Comparison of ENCODE assay signal across 18 cellular contexts in genomic region chr6:150841697-150842096, GRCh38. TPM values are rescaled to one million over a fixed set of nuclear protein-coding genes. Genes with fewer than 3 reads are reported as not detected.
DNase-seq lines count a peak whose midpoint lies in the region; ATAC-seq, FAIRE-seq and TF ChIP-seq lines count a peak whose summit lies in the region.
"Had no signal": no experiment of that assay in that cellular context is flagged by ENCODE, and none has a peak within 500 bp of the region (broad histone marks: within the 10 kb centered on the region; RNA-seq: fewer than 3 reads in every experiment).

No MANE protein-coding gene starts in this region.

- CTCF ChIA-PET in MCF 10A (lab: Yijun Ruan, JAX): interaction anchor here (1.4 kb wide), 1 partner anchor 24 kb away, joined by 7 read pairs; the partner anchor contains the start of gene MTHFD1L
- CTCF ChIA-PET in K562 (lab: Yijun Ruan, JAX; ENCODE audit: low intra/inter-chr PET ratio): no interaction called here

- TF ChIP-seq RAD21 in Ishikawa (IDR thresholded peaks at IDR 0.05; ENCODE audit: low read depth) (no peak), K562 (CRISPR knock-in tag; conservative IDR thresholded peaks at IDR 0.05 in 1 of 2, IDR thresholded peaks at IDR 0.05 in 1 of 2) (no peak)

- H3K4me2 ChIP-seq in K562 (ENCODE audit: insufficient read depth, low read length): no peak overlapping the region

- no peaks in the 10 kb centered on the region for H4K20me1 ChIP-seq in K562 (replicated peaks; ENCODE audit: control insufficient read depth, insufficient read depth, low read length)

- no peaks in the 10 kb centered on the region for H3K9me1 ChIP-seq in K562 (ENCODE audit: control insufficient read depth, insufficient read depth, low read length)

- H3K4me3 Mint-ChIP-seq in MCF 10A (ENCODE audit: unreplicated experiment) (no peak overlapping the region), glutamatergic neuron (ENCODE audit: unreplicated experiment) (no peak overlapping the region)
- H3K4me3 Mint-ChIP-seq: CD14-positive monocyte; CD8-positive, alpha-beta T cell had no signal

- POLR2A ChIA-PET in MCF 10A (lab: Yijun Ruan, JAX): no interaction called here
- POLR2A ChIA-PET in K562 (lab: Yijun Ruan, JAX): no interaction called here

- H3K4me1 ChIP-seq in breast epithelium (no peaks in the 10 kb centered on the region), K562 (replicated peaks in 1 of 2; ENCODE audit: control insufficient read depth in 2 of 2, insufficient read depth in 2 of 2, low read length in 2 of 2) (peaks cover 0 to 4% of the 10 kb centered on the region in 2 experiments; a peak in 2 of 5 replicates)

- H3K36me3 ChIP-seq in breast epithelium: no peaks in the 10 kb centered on the region
- H3K36me3 ChIP-seq in K562 (ENCODE audit: control insufficient read depth, insufficient read depth, low read length): no peaks in the 10 kb centered on the region

- H3K79me2 ChIP-seq in K562 (ENCODE audit: control insufficient read depth, insufficient read depth, low read length): no peaks in the 10 kb centered on the region

- H3K36me3 Mint-ChIP-seq in MCF 10A (ENCODE audit: insufficient read depth, unreplicated experiment): peaks cover 26% of the 10 kb centered on the region
- no peaks in the 10 kb centered on the region for H3K36me3 Mint-ChIP-seq in glutamatergic neuron (ENCODE audit: unreplicated experiment)
- H3K36me3 Mint-ChIP-seq: CD14-positive monocyte; CD8-positive, alpha-beta T cell had no signal

- H3K4me3 ChIP-seq in breast epithelium (no peak overlapping the region), K562 (no peak overlapping the region)

- intact Hi-C loops in MCF 10A (cut with micrococcal nuclease): no loop called here
- intact Hi-C loops in breast epithelium (cut with DNase I; ENCODE audit: low total_unique reads): no loop called here
- intact Hi-C loops in K562 (cut with micrococcal nuclease): no loop called here

- H3K27ac Mint-ChIP-seq in MCF 10A (ENCODE audit: low read depth, unreplicated experiment) (no peak overlapping the region), glutamatergic neuron (ENCODE audit: unreplicated experiment) (no peak overlapping the region)
- H3K27ac Mint-ChIP-seq: CD14-positive monocyte; CD8-positive, alpha-beta T cell had no signal

- no peak for ATAC-seq in K562
- ATAC-seq: CD8-positive, alpha-beta T cell; HCT116 had no signal

- no TSS peak for BruUV-seq in MCF 10A (replicated peaks; lab: Mats Ljungman, UMichigan)
- BruUV-seq in K562 (replicated peaks; lab: Mats Ljungman, UMichigan): no TSS peak

- FAIRE-seq in K562 (lab: Jason Lieb, UNC): no peak
- FAIRE-seq: D721Med, GM12892, H54, HTR-8/SVneo had no signal

- H3K27me3 Mint-ChIP-seq in MCF 10A (ENCODE audit: insufficient read depth, unreplicated experiment): no peaks in the 10 kb centered on the region
- no peaks in the 10 kb centered on the region for H3K27me3 Mint-ChIP-seq in glutamatergic neuron (ENCODE audit: unreplicated experiment)

- 5% methylated on average over 3 of the region's 3 CpGs for WGBS in K562 (ENCODE audit: insufficient coverage, low coverage, missing lambda C conversion rate)

- in situ Hi-C loops in K562 (cut with MboI): no loop called here

- TF ChIP-seq POLR2A in breast epithelium (IDR thresholded peaks at IDR 0.05): no peak
- TF ChIP-seq POLR2A in K562 (conservative IDR thresholded peaks at IDR 0.05): no peak

- H3K9me3 ChIP-seq in breast epithelium: no peaks in the 10 kb centered on the region
- H3K9me3 ChIP-seq in K562 (replicated peaks; ENCODE audit: control insufficient read depth, insufficient read depth, low read depth, low read length): no peaks in the 10 kb centered on the region

- H3K27ac ChIP-seq in breast epithelium (no peak overlapping the region), K562 (ENCODE audit: extremely low read depth, low read depth, low read length) (no peak overlapping the region)

- DNase-seq in MCF 10A (ENCODE audit: unreplicated experiment) (peak; percentile 18), breast epithelium (ENCODE audit: low spot score in 2 of 2) (no peak), K562 (ENCODE audit: extremely low read depth in 1 of 4, low spot score in 3 of 4) (no peak), glutamatergic neuron (no peak), glomerular visceral epithelial cell (ENCODE audit: extremely low spot score) (no peak)
- DNase-seq: CD8-positive, alpha-beta T cell; COR-L47; DMS153; DMS79 treated with DMSO at 0.1 percent for 48 hours; EL; GDM1 had no signal

- H3K4me1 Mint-ChIP-seq in MCF 10A (ENCODE audit: insufficient read depth, unreplicated experiment) (no peaks in the 10 kb centered on the region), glutamatergic neuron (ENCODE audit: low read depth, unreplicated experiment) (no peaks in the 10 kb centered on the region)
- H3K4me1 Mint-ChIP-seq: CD14-positive monocyte had no signal

- no peak overlapping the region for H2AFZ ChIP-seq in K562 (ENCODE audit: low read depth, low read length)

- H3K9me3 Mint-ChIP-seq in MCF 10A (ENCODE audit: unreplicated experiment) (no peaks in the 10 kb centered on the region), glutamatergic neuron (ENCODE audit: unreplicated experiment) (no peaks in the 10 kb centered on the region)
- H3K9me3 Mint-ChIP-seq: CD14-positive monocyte; CD8-positive, alpha-beta T cell had no signal

- no peaks in the 10 kb centered on the region for H3K27me3 ChIP-seq in breast epithelium
- H3K27me3 ChIP-seq in K562 (ENCODE audit: control insufficient read depth in 2 of 2, insufficient read depth in 2 of 2, low read length in 2 of 2): peaks cover 7 to 16% of the 10 kb centered on the region in 2 experiments; a peak in 4 of 5 replicates

- no peak overlapping the region for H3K9ac ChIP-seq in K562 (ENCODE audit: insufficient read depth in 1 of 2, low read depth in 2 of 2, low read length in 2 of 2)

- TF ChIP-seq EP300 in Ishikawa (IDR thresholded peaks at IDR 0.05; ENCODE audit: borderline replicate concordance): no peak
- TF ChIP-seq EP300 in K562 (IDR thresholded peaks at IDR 0.05; ENCODE audit: low read length): no peak

- no peak for TF ChIP-seq CTCF in MCF 10A (IDR thresholded peaks at IDR 0.05; ENCODE audit: unreplicated experiment)
- TF ChIP-seq CTCF in breast epithelium (IDR thresholded peaks at IDR 0.05): no peak
- no peak for TF ChIP-seq CTCF in K562 (IDR thresholded peaks at IDR 0.05 in 2 of 3, conservative IDR thresholded peaks at IDR 0.05 in 1 of 3; ENCODE audit: insufficient read depth in 2 of 3, low read depth in 1 of 3, low read length in 3 of 3)
- no peak for TF ChIP-seq CTCF in glutamatergic neuron (IDR thresholded peaks at IDR 0.05; ENCODE audit: partially characterized antibody, unreplicated experiment)

TF ChIP-seq in Ishikawa, 13 proteins besides CTCF, POLR2A, EP300 and RAD21 (continues in another document):
- TF ChIP-seq TAF1 (IDR thresholded peaks at IDR 0.05; ENCODE audit: low read depth) (no peak), NFIC (IDR thresholded peaks at IDR 0.05) (peak; percentile 56)

TF ChIP-seq in K562, 482 proteins besides CTCF, POLR2A, EP300 and RAD21 (continues in another document):
- no peak for TF ChIP-seq REST (CRISPR knock-in tag; IDR thresholded peaks at IDR 0.05; ENCODE audit: low read depth)

RNA-seq across cellular contexts. Expression of gene MTHFD1L, which starts 23.8 kb away (rescaled TPM):
- total RNA-seq in MCF 10A (2022) (82.4 and 110 TPM in 2 replicates), breast epithelium (10 to 100 TPM in 2 of 3 donors, 1 to 10 TPM in 1; 3.5 to 15.1 (median 11.0) TPM), K562 (2014; rRNA removed) (36.0 and 36.9 TPM in 2 replicates), K562 (2014; rRNA removed; fragmentation: Illumina TruSeq; extraction: Trizol) (63.0 and 85.9 TPM in 2 replicates), K562 (2015; rRNA removed; fragmentation: Illumina TruSeq; extraction: Trizol) (22.9 and 24.0 TPM in 2 replicates), K562 (2021) (118 and 128 TPM in 2 replicates), glutamatergic neuron (ENCODE audit: unreplicated experiment) (35.9 TPM)
- 162 and 229 TPM in 2 replicates for total RNA-seq in K562 (2011; cell fraction: chromatin; rRNA removed; ENCODE audit: low replicate concordance)
- 68.4 and 78.3 TPM in 2 replicates for total RNA-seq in K562 (2011; cell fraction: nucleolus; rRNA removed)
- total RNA-seq in K562 (2011; cell fraction: nucleoplasm; rRNA removed): 96.0 and 99.6 TPM in 2 replicates
- polyA plus RNA-seq in K562 (2011; rRNA removed) (77.7 and 80.6 TPM in 2 replicates), K562 (2014; fragmentation: Illumina TruSeq; extraction: Trizol) (65.5 and 68.2 TPM in 2 replicates), K562 (2014; fragmentation: Nextera tagmentation; extraction: Ambion mirVana) (10 to 100 TPM; 20.9 to 27.7 TPM), K562 (2014; rRNA removed) (61.0 and 61.8 TPM in 2 replicates)
- polyA plus RNA-seq in K562 (2011; cell fraction: cytosol; rRNA removed): 23.3 and 44.4 TPM in 2 replicates
- polyA plus RNA-seq in K562 (2011; cell fraction: nucleus; rRNA removed): 34.2 and 46.5 TPM in 2 replicates
- 47.8 and 100 TPM in 2 replicates for polyA plus RNA-seq in K562 (2012)
- 78.9 and 99.3 TPM in 2 replicates for polyA minus RNA-seq in K562 (2011; rRNA and poly(A)+ RNA removed)
- 48.1 and 48.5 TPM in 2 replicates for polyA minus RNA-seq in K562 (2011; cell fraction: cytosol; rRNA and poly(A)+ RNA removed)
- polyA minus RNA-seq in K562 (2011; cell fraction: nucleus; rRNA and poly(A)+ RNA removed): 38.1 and 74.5 TPM in 2 replicates
